1 cellular context compared by ENCODE assay signal in the genomic region with DNA sequence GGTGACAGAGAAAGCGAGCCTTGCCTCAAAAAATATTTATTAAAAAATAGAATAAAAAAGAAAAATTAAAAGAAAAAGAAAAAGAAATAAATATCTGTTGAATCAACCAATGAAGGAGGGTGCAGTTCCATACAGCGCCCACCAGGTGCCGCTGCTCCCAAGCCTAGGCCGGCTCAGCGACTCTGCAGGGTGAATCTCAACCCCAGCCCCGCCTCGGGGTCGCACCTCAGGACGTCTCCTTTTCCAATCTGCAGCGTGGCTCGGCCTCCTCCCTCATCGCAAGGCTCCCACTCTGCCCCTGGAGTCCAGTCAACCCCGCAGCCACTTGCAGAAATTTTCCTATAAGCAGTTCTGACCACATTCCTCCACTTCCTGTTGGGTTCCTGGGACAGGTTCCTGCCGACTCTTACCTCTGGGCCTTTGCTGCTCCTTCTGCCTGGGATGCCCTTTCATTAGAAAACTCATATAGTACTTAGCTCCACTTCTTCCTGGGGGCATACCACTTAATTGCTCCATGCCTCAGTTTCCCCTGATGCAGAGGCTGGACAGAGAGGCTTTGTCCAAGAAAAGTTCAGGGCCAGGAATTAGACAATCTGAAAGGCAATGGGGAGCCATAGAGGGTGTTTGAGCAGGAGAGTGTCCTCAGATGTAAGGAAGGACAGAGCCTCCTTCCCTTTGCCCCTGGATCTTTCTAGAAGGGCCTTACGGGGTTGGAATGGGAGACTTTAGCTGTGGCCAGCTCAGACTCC.
TF ChIP-seq lines count a peak whose summit lies in the region.

No MANE protein-coding gene starts in this region.

TF ChIP-seq in endothelial cell of umbilical vein, 7 proteins besides CTCF, POLR2A, EP300 and RAD21:
- TF ChIP-seq MYC (IDR thresholded peaks at IDR 0.05; ENCODE audit: low read depth, low read length) (no peak), GATA2 (IDR thresholded peaks at IDR 0.05; ENCODE audit: insufficient read depth, insufficient read length, low read depth, low read length) (no peak), POLR2AphosphoS5 (IDR thresholded peaks at IDR 0.05; ENCODE audit: insufficient read depth, low read depth, low read length) (no peak), JUN (IDR thresholded peaks at IDR 0.05; ENCODE audit: borderline replicate concordance, insufficient read depth, insufficient read length, low read depth) (no peak), FOS (IDR thresholded peaks at IDR 0.05; ENCODE audit: borderline replicate concordance, insufficient read depth, low read length) (no peak), EZH2 (IDR thresholded peaks at IDR 0.05; ENCODE audit: borderline replicate concordance, low read depth, low read length, severe bottlenecking) (no peak)
- TF ChIP-seq, protein P1, sequence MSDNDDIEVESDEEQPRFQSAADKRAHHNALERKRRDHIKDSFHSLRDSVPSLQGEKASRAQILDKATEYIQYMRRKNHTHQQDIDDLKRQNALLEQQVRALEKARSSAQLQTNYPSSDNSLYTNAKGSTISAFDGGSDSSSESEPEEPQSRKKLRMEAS (IDR thresholded peaks at IDR 0.05; ENCODE audit: insufficient read depth, insufficient read length), result no peak
